Comparison of ENCODE assay signal across 1 cellular context in the genomic region with DNA sequence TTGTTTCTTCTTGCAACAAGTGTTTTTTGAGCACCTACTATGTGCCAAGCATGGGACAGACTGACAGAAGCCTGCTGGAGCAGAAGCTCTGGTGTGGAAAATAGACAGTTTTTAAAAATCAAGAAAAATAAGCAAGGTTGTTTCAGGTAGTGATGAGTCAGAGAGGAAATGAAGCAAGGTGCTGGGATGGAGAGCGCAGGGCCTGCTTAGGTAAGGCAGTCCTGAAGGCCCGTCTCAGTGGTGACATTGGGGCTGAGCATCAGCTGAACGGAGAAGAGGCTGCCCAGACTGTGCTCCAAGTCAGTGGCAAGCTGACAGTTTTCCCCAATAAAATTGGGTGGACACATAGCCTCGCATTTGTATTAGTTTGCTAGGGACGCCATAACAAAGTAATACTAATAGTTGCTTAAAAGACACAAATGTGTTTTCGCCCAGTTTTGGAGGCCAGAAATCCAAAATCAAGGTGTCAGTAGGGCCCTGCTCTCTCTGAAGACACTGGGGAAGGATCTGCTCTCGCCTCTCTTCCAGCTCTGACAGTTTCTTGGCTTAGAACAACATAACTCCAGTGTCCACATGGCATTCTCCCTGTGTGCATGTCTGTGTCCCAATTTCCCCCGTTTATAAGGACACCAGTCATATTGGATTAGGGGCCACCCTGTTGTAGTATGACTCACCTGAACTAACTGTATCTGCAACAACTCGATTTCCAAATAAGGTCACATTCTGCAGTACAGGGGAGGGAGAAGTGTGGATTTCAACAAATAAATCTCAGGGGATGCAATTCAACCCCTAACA.
TF ChIP-seq lines count a peak whose summit lies in the region.

No MANE protein-coding gene starts in this region.

TF ChIP-seq in IMR-90, 13 proteins besides CTCF, POLR2A, EP300 and RAD21 (continued from another document):
- TF ChIP-seq SMC3 (IDR thresholded peaks at IDR 0.05; ENCODE audit: low read depth, low read length) (no peak), RCOR1 (IDR thresholded peaks at IDR 0.05; ENCODE audit: insufficient replicate concordance, low read length) (no peak), BHLHE40 (IDR thresholded peaks at IDR 0.05; ENCODE audit: low read depth, low read length) (no peak), NFE2L2 (IDR thresholded peaks at IDR 0.05; ENCODE audit: low read depth, low read length) (no peak), CHD1 (IDR thresholded peaks at IDR 0.05; ENCODE audit: low read depth, low read length) (no peak)
- TF ChIP-seq, protein P1, sequence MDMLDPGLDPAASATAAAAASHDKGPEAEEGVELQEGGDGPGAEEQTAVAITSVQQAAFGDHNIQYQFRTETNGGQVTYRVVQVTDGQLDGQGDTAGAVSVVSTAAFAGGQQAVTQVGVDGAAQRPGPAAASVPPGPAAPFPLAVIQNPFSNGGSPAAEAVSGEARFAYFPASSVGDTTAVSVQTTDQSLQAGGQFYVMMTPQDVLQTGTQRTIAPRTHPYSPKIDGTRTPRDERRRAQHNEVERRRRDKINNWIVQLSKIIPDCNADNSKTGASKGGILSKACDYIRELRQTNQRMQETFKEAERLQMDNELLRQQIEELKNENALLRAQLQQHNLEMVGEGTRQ (IDR thresholded peaks at IDR 0.05; ENCODE audit: low read depth, low read length): no peak
- TF ChIP-seq, protein P2, sequence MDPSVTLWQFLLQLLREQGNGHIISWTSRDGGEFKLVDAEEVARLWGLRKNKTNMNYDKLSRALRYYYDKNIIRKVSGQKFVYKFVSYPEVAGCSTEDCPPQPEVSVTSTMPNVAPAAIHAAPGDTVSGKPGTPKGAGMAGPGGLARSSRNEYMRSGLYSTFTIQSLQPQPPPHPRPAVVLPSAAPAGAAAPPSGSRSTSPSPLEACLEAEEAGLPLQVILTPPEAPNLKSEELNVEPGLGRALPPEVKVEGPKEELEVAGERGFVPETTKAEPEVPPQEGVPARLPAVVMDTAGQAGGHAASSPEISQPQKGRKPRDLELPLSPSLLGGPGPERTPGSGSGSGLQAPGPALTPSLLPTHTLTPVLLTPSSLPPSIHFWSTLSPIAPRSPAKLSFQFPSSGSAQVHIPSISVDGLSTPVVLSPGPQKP (IDR thresholded peaks at IDR 0.05; ENCODE audit: borderline replicate concordance, low read depth, low read length): no peak
